Comparison of ENCODE assay signal across 18 cellular contexts in genomic region chr17:29070308-29070707, GRCh38. TPM values are rescaled to one million over a fixed set of nuclear protein-coding genes. Genes with fewer than 3 reads are reported as not detected.
DNase-seq lines count a peak whose midpoint lies in the region; ATAC-seq, FAIRE-seq and TF ChIP-seq lines count a peak whose summit lies in the region.
"Had no signal": no experiment of that assay in that cellular context is flagged by ENCODE, and none has a peak within 500 bp of the region (broad histone marks: within the 10 kb centered on the region; RNA-seq: fewer than 3 reads in every experiment).

No MANE protein-coding gene starts in this region.

- H3K4me1 Mint-ChIP-seq in Caco-2 (ENCODE audit: low read depth, unreplicated experiment), result no peaks in the 10 kb centered on the region

- TF ChIP-seq CTCF in Caco-2 (IDR thresholded peaks at IDR 0.05; ENCODE audit: insufficient read depth in 1 of 2, low read depth in 1 of 2, low read length in 1 of 2, severe bottlenecking in 1 of 2, unreplicated experiment in 1 of 2) (no peak), WERI-Rb-1 (IDR thresholded peaks at IDR 0.05; ENCODE audit: low read depth, low read length) (no peak)

- peak overlapping the region; percentile 8 for H3K27ac Mint-ChIP-seq in Caco-2 (ENCODE audit: unreplicated experiment)

- CTCF ChIA-PET in Caco-2 (lab: Charles Lee), result interaction anchor here (1.2 kb wide), 1 partner anchor 105 kb away, joined by 5 read pairs; no protein-coding TSS in a partner anchor

- H3K9me3 Mint-ChIP-seq in Caco-2 (ENCODE audit: unreplicated experiment), result no peaks in the 10 kb centered on the region

- H3K4me1 ChIP-seq in Caco-2, result no peaks in the 10 kb centered on the region

- H3K4me3 ChIP-seq in Caco-2 (ENCODE audit: low read depth, low read length) (no peak overlapping the region), WERI-Rb-1 (ENCODE audit: low read depth, low read length) (no peak overlapping the region)
- H3K4me3 ChIP-seq: GM23248 had no signal

- BruUV-seq in Caco-2 (replicated peaks; lab: Mats Ljungman, UMichigan), result no TSS peak

- ATAC-seq in left cardiac atrium (peak; percentile 4 to 9), esophagus mucosa (no peak)
- ATAC-seq: HCT116 had no signal

- H3K36me3 ChIP-seq in Caco-2 (ENCODE audit: control insufficient read depth, insufficient read depth, low read length) (no peaks in the 10 kb centered on the region; the same call in 1 of the 2 replicates), WERI-Rb-1 (no peaks in the 10 kb centered on the region)

- no peak overlapping the region for H3K4me3 Mint-ChIP-seq in Caco-2 (ENCODE audit: unreplicated experiment)

- H3K36me3 Mint-ChIP-seq in Caco-2 (ENCODE audit: insufficient read depth, unreplicated experiment), result no peaks in the 10 kb centered on the region

- POLR2A ChIA-PET in Caco-2 (lab: Charles Lee), result no interaction called here

- no peak for DNase-seq in Caco-2
- no peak for DNase-seq in WERI-Rb-1
- DNase-seq in left cardiac atrium, result no peak
- DNase-seq in urothelium cell line (ENCODE audit: low spot score), result no peak
- no peak for DNase-seq in mesenteric fat pad (ENCODE audit: low spot score)
- DNase-seq in HT-29 (ENCODE audit: low spot score), result no peak
- DNase-seq: AML-193; NCI-H1105; NCI-H2081 treated with DMSO at 0.1 percent for 48 hours; NCI-H446 treated with DMSO at 0.1 percent for 48 hours; NK-92 treated with Interleukin-12 subunit alpha and Interleukin-12 subunit beta, amount 100 ng/mL, for 24 hours; SHP77; SK-N-SH had no signal

- peak overlapping the region; percentile 85 for H3K27ac ChIP-seq in WERI-Rb-1
- H3K27ac ChIP-seq: GM23248 had no signal

- intact Hi-C loops in Caco-2 (cut with micrococcal nuclease; ENCODE audit: unreplicated experiment), result no loop called here
- intact Hi-C loops in left cardiac atrium (cut with DNase I), result no loop called here

- FAIRE-seq in urothelium cell line (lab: Jason Lieb, UNC), result peak; percentile 56
- FAIRE-seq: G401.6, RCC 7860 had no signal

- H3K9me3 ChIP-seq in Caco-2 (no peaks in the 10 kb centered on the region), WERI-Rb-1 (ENCODE audit: severe bottlenecking) (no peaks in the 10 kb centered on the region)
- H3K9me3 ChIP-seq: SK-N-SH had no signal

- H3K27me3 Mint-ChIP-seq in Caco-2 (ENCODE audit: insufficient read depth, unreplicated experiment), result peaks cover 5% of the 10 kb centered on the region

- no peaks in the 10 kb centered on the region for H3K27me3 ChIP-seq in Caco-2 (replicated peaks; ENCODE audit: control insufficient read depth, insufficient read depth, low read length)
- H3K27me3 ChIP-seq in WERI-Rb-1 (ENCODE audit: insufficient read depth, low read depth, severe bottlenecking), result no peaks in the 10 kb centered on the region

RNA-seq across cellular contexts. Expression of gene PIPOX, which starts 27.4 kb away (rescaled TPM):
- total RNA-seq in Caco-2 (2022), result 2.1 and 2.2 TPM in 2 replicates
- total RNA-seq in left cardiac atrium, result under 1 TPM; 0.55 to 0.91 TPM
- 1.3 TPM for total RNA-seq in mesenteric fat pad
- 0.64 TPM for total RNA-seq in esophagus mucosa
- total RNA-seq in HT-29 (2014; rRNA removed; shearing (Covaris generic)), result 0.47 and 2.2 TPM in 2 replicates
- total RNA-seq: GM23248 had no signal
